ENCODE assay signal across 1 cellular context in the genomic region with DNA sequence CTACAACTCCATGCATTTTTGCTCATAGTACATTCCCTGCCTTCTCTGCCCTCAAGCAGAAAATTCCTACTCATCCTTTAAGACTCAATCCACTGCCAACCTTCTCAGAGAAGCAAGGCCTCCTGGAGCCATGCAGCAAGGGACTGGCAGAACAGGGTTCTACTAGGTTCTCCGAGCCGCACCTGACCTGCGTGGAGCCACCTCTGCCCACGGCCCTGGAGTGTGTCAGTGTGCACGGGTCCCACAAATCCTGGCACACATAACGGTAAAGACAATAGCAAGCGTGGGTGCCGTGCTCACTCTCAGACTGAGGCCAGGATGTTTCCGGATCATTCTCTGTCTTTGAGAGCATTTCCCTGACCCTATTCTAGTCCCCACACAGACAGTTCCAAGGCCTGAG.
TF ChIP-seq lines count a peak whose summit lies in the region.

No MANE protein-coding gene starts in this region.

TF ChIP-seq in neural cell, 6 proteins besides CTCF, POLR2A, EP300 and RAD21 (continued from another document):
- TF ChIP-seq, protein P1, sequence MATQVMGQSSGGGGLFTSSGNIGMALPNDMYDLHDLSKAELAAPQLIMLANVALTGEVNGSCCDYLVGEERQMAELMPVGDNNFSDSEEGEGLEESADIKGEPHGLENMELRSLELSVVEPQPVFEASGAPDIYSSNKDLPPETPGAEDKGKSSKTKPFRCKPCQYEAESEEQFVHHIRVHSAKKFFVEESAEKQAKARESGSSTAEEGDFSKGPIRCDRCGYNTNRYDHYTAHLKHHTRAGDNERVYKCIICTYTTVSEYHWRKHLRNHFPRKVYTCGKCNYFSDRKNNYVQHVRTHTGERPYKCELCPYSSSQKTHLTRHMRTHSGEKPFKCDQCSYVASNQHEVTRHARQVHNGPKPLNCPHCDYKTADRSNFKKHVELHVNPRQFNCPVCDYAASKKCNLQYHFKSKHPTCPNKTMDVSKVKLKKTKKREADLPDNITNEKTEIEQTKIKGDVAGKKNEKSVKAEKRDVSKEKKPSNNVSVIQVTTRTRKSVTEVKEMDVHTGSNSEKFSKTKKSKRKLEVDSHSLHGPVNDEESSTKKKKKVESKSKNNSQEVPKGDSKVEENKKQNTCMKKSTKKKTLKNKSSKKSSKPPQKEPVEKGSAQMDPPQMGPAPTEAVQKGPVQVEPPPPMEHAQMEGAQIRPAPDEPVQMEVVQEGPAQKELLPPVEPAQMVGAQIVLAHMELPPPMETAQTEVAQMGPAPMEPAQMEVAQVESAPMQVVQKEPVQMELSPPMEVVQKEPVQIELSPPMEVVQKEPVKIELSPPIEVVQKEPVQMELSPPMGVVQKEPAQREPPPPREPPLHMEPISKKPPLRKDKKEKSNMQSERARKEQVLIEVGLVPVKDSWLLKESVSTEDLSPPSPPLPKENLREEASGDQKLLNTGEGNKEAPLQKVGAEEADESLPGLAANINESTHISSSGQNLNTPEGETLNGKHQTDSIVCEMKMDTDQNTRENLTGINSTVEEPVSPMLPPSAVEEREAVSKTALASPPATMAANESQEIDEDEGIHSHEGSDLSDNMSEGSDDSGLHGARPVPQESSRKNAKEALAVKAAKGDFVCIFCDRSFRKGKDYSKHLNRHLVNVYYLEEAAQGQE (IDR thresholded peaks at IDR 0.05; ENCODE audit: borderline replicate concordance), result no peak
- no peak for TF ChIP-seq MXI1 (conservative IDR thresholded peaks at IDR 0.05; ENCODE audit: poor library complexity, severe bottlenecking)
- TF ChIP-seq POLR2AphosphoS5 (IDR thresholded peaks at IDR 0.05), result no peak
- TF ChIP-seq EZH2 (IDR thresholded peaks at IDR 0.05; ENCODE audit: borderline replicate concordance, insufficient read depth, low read length, poor library complexity, severe bottlenecking), result no peak
